ENCODE assay signal across 31 cellular contexts in the genomic region with DNA sequence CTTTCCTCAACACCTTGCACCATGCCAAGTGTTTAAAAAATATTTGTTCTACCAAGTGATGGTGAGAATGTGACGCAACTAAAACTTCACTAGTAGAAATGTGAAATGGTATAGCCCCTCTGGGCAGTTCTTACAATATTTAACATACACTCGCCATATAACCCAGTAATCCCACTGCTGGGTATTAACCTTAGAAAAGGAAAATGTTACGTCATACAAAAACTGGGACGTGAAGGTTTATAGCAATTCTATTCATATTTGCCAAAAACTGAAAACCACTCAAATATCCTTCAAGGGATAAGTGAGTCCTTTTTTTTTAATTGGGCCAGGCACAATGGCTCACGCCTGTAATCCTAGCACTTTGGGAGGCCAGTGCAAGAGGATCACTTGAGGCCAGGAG.
DNase-seq lines count a peak whose midpoint lies in the region; ATAC-seq, FAIRE-seq and TF ChIP-seq lines count a peak whose summit lies in the region.
"Had no signal": no experiment of that assay in that cellular context is flagged by ENCODE, and none has a peak within 500 bp of the region (broad histone marks: within the 10 kb centered on the region; RNA-seq: fewer than 3 reads in every experiment).

No MANE protein-coding gene starts in this region.

- TF ChIP-seq POLR2A in HepG2 (IDR thresholded peaks at IDR 0.05; ENCODE audit: insufficient read depth in 1 of 2, low read depth in 2 of 2, low read length in 2 of 2): no peak
- TF ChIP-seq POLR2A in right lobe of liver (IDR thresholded peaks at IDR 0.05): no peak
- no peak for TF ChIP-seq POLR2A in K562 (conservative IDR thresholded peaks at IDR 0.05)

- no peak overlapping the region for H3K27ac ChIP-seq in HepG2 (ENCODE audit: extremely low read length, insufficient read depth, low read length)
- no peak overlapping the region for H3K27ac ChIP-seq in right lobe of liver
- H3K27ac ChIP-seq in K562 (ENCODE audit: extremely low read depth, low read depth, low read length): no peak overlapping the region
- H3K27ac ChIP-seq: 22Rv1; A549; BLaER1; BLaER1 treated with 17β-estradiol and CSF1 and Interleukin-3, amounts not matched to agents 10 nM and 100 nM; C4-2B had no signal

- TF ChIP-seq CTCF in HepG2 (CRISPR knock-in tag; IDR thresholded peaks at IDR 0.05): no peak
- no peak for TF ChIP-seq CTCF in right lobe of liver (IDR thresholded peaks at IDR 0.05)
- no peak for TF ChIP-seq CTCF in K562 (IDR thresholded peaks at IDR 0.05 in 2 of 3, conservative IDR thresholded peaks at IDR 0.05 in 1 of 3; ENCODE audit: insufficient read depth in 2 of 3, low read depth in 1 of 3, low read length in 3 of 3)

- WGBS in HepG2 (ENCODE audit: low lambda C conversion rate): 26% methylated on average over 5 of the region's 5 CpGs
- 54% methylated on average over 5 of the region's 5 CpGs for WGBS in right lobe of liver (ENCODE audit: insufficient coverage, low coverage, low lambda C conversion rate, missing lambda C conversion rate)
- WGBS in K562 (ENCODE audit: insufficient coverage, low coverage, missing lambda C conversion rate): 48% methylated on average over 5 of the region's 5 CpGs

- H3K9me3 ChIP-seq in HepG2 (ENCODE audit: low read length): no peaks in the 10 kb centered on the region
- no peaks in the 10 kb centered on the region for H3K9me3 ChIP-seq in right lobe of liver
- no peaks in the 10 kb centered on the region for H3K9me3 ChIP-seq in K562 (replicated peaks; ENCODE audit: control insufficient read depth, insufficient read depth, low read depth, low read length)
- H3K9me3 ChIP-seq: A549, BE2C, BLaER1 had no signal

- H3K27me3 ChIP-seq in HepG2 (ENCODE audit: control insufficient read depth in 1 of 2, insufficient read depth in 2 of 2, low read length in 2 of 2) (peaks cover 0 to 4% of the 10 kb centered on the region in 2 experiments; a peak in 1 of 5 replicates), right lobe of liver (no peaks in the 10 kb centered on the region), K562 (ENCODE audit: control insufficient read depth in 2 of 2, insufficient read depth in 2 of 2, low read length in 2 of 2) (no peaks in the 10 kb centered on the region)
- H3K27me3 ChIP-seq: BE2C; BLaER1; BLaER1 treated with 17β-estradiol and CSF1 and Interleukin-3, amounts not matched to agents 10 nM and 100 nM had no signal

- TF ChIP-seq EP300 in HepG2 (IDR thresholded peaks at IDR 0.05; ENCODE audit: low read depth in 2 of 2, low read length in 2 of 2): no peak
- no peak for TF ChIP-seq EP300 in HepG2 (CRISPR knock-in tag; IDR thresholded peaks at IDR 0.05; ENCODE audit: borderline replicate concordance)
- no peak for TF ChIP-seq EP300 in K562 (IDR thresholded peaks at IDR 0.05; ENCODE audit: low read length)

- no peaks in the 10 kb centered on the region for H3K9me1 ChIP-seq in K562 (ENCODE audit: control insufficient read depth, insufficient read depth, low read length)

- BruUV-seq in HepG2 (replicated peaks; lab: Mats Ljungman, UMichigan) (no TSS peak), K562 (replicated peaks; lab: Mats Ljungman, UMichigan) (no TSS peak)

- H3K4me2 ChIP-seq in HepG2 (ENCODE audit: low read depth, low read length): no peak overlapping the region
- H3K4me2 ChIP-seq in K562 (ENCODE audit: insufficient read depth, low read length): no peak overlapping the region
- H3K4me2 ChIP-seq: A549; BLaER1; BLaER1 treated with 17β-estradiol and CSF1 and Interleukin-3, amounts not matched to agents 10 nM and 100 nM had no signal

- CTCF ChIA-PET in HepG2 (lab: Yijun Ruan, JAX; ENCODE audit: low intra/inter-chr PET ratio, low total read pairs) (no interaction called here), K562 (lab: Yijun Ruan, JAX; ENCODE audit: low intra/inter-chr PET ratio) (no interaction called here)

- TF ChIP-seq RAD21 in HepG2 (CRISPR knock-in tag; IDR thresholded peaks at IDR 0.05) (no peak), K562 (CRISPR knock-in tag; conservative IDR thresholded peaks at IDR 0.05 in 1 of 2, IDR thresholded peaks at IDR 0.05 in 1 of 2) (no peak)

- intact Hi-C loops in HepG2 (cut with micrococcal nuclease; ENCODE audit: unreplicated experiment) (no loop called here), right lobe of liver (cut with DNase I) (no loop called here), K562 (cut with micrococcal nuclease) (no loop called here)

- H3K4me3 ChIP-seq in HepG2 (replicated peaks in 1 of 3; ENCODE audit: insufficient read depth in 1 of 3, low read depth in 2 of 3, low read length in 3 of 3) (no peak overlapping the region), right lobe of liver (no peak overlapping the region), K562 (no peak overlapping the region)
- H3K4me3 ChIP-seq: A549; BLaER1; BLaER1 treated with 17β-estradiol and CSF1 and Interleukin-3, amounts not matched to agents 10 nM and 100 nM had no signal

- POLR2A ChIA-PET in HepG2 (lab: Yijun Ruan, JAX) (no interaction called here), K562 (lab: Yijun Ruan, JAX) (no interaction called here)

- H3K4me1 ChIP-seq in HepG2 (ENCODE audit: insufficient read depth, low read length) (no peaks in the 10 kb centered on the region), right lobe of liver (no peaks in the 10 kb centered on the region), K562 (replicated peaks in 1 of 2; ENCODE audit: control insufficient read depth in 2 of 2, insufficient read depth in 2 of 2, low read length in 2 of 2) (no peaks in the 10 kb centered on the region; a peak in 1 of 5 replicates)
- H3K4me1 ChIP-seq: A549, BE2C, BLaER1 had no signal

- DNase-seq in HepG2 (ENCODE audit: low spot score) (no peak), right lobe of liver (no peak), K562 (ENCODE audit: extremely low read depth in 1 of 4, low spot score in 3 of 4) (no peak), superior temporal gyrus (ENCODE audit: extremely low spot score) (no peak)
- DNase-seq: 8988T; ACHN; AML-193; BE2C; C1 segment of cervical spinal cord; Caco-2; Calu3; CD4-positive, alpha-beta memory T cell; CD4-positive, alpha-beta T cell; CD4-positive, CD25-positive, alpha-beta regulatory T cell; CD8-positive, alpha-beta memory T cell; CD8-positive, alpha-beta T cell; COR-L47; DMS 273 treated with DMSO at 0.1 percent for 48 hours; DMS153; DMS53; DMS79; DMS79 treated with DMSO at 0.1 percent for 48 hours; DND-41; EL had no signal

- H3K79me2 ChIP-seq in HepG2 (ENCODE audit: insufficient read depth, low read length): no peaks in the 10 kb centered on the region
- H3K79me2 ChIP-seq in K562 (ENCODE audit: control insufficient read depth, insufficient read depth, low read length): no peaks in the 10 kb centered on the region

- H3K36me3 ChIP-seq in HepG2 (replicated peaks in 1 of 2; ENCODE audit: control insufficient read depth in 1 of 2, insufficient read depth in 2 of 2, low read length in 2 of 2) (no peaks in the 10 kb centered on the region), right lobe of liver (no peaks in the 10 kb centered on the region), K562 (ENCODE audit: control insufficient read depth, insufficient read depth, low read length) (no peaks in the 10 kb centered on the region)
- H3K36me3 ChIP-seq: BE2C; BLaER1; BLaER1 treated with 17β-estradiol and CSF1 and Interleukin-3, amounts not matched to agents 10 nM and 100 nM had no signal

- in situ Hi-C loops in HepG2 (cut with HindIII; ENCODE audit: extremely low pct_ligation_motif_present, low pct_unique_long_range_greater_than_20kb) (no loop called here), K562 (cut with MboI) (no loop called here)

- H4K20me1 ChIP-seq in HepG2 (ENCODE audit: insufficient read depth, low read length) (no peaks in the 10 kb centered on the region), K562 (replicated peaks; ENCODE audit: control insufficient read depth, insufficient read depth, low read length) (no peaks in the 10 kb centered on the region)
- H4K20me1 ChIP-seq: BLaER1; BLaER1 treated with 17β-estradiol and CSF1 and Interleukin-3, amounts not matched to agents 10 nM and 100 nM had no signal

- FAIRE-seq in HepG2 (lab: Jason Lieb, UNC): no peak
- FAIRE-seq in K562 (lab: Jason Lieb, UNC): no peak
- FAIRE-seq: A204.1, A549, D721Med had no signal

- H2AFZ ChIP-seq in HepG2 (ENCODE audit: low read length) (no peak overlapping the region), K562 (ENCODE audit: low read depth, low read length) (no peak overlapping the region)

- H3K9ac ChIP-seq in HepG2 (ENCODE audit: insufficient read depth, low read depth, low read length): no peak overlapping the region
- no peak overlapping the region for H3K9ac ChIP-seq in K562 (ENCODE audit: insufficient read depth in 1 of 2, low read depth in 2 of 2, low read length in 2 of 2)
- H3K9ac ChIP-seq: BLaER1; BLaER1 treated with 17β-estradiol and CSF1 and Interleukin-3, amounts not matched to agents 10 nM and 100 nM had no signal

- ATAC-seq in HepG2: no peak
- no peak for ATAC-seq in right lobe of liver
- ATAC-seq in K562: no peak
- ATAC-seq: A549; CD8-positive, alpha-beta T cell had no signal

TF ChIP-seq in HepG2, 621 proteins besides CTCF, POLR2A, EP300 and RAD21:
- TF ChIP-seq BRCA1 (CRISPR knock-in tag; IDR thresholded peaks at IDR 0.05) (no peak), ATF7 (IDR thresholded peaks at IDR 0.05) (peak; percentile 54; the same call in 1 of the 2 replicates), ATF7 (CRISPR knock-in tag; IDR thresholded peaks at IDR 0.05) (no peak), CEBPB (IDR thresholded peaks at IDR 0.05; ENCODE audit: borderline replicate concordance, low read depth, low read length) (peak; percentile 36; the same call in 1 of the 2 replicates), CREB1 (IDR thresholded peaks at IDR 0.05) (peak; percentile 61), CREB1 (CRISPR knock-in tag; IDR thresholded peaks at IDR 0.05) (no peak)

TF ChIP-seq in K562, 482 proteins besides CTCF, POLR2A, EP300 and RAD21 (continues in another document):
- TF ChIP-seq CEBPG (CRISPR knock-in tag; IDR thresholded peaks at IDR 0.05) (no peak), CEBPG (tag; conservative IDR thresholded peaks at IDR 0.05 in 1 of 2, IDR thresholded peaks at IDR 0.05 in 1 of 2) (0 out of 4 replicates have a peak, but pooled peaks of 1 of the 2 experiments have one; percentile 22)
